ENCODE assay signal across 16 cellular contexts in genomic region chrX:94977562-94977961, GRCh38.
A peak's percentile ranks its signal among the peaks of the same experiment; 100 is the strongest.
DNase-seq lines count a peak whose midpoint lies in the region; ATAC-seq and TF ChIP-seq lines count a peak whose summit lies in the region.
"Had no signal": no experiment of that assay in that cellular context is flagged by ENCODE, and none has a peak within 500 bp of the region (broad histone marks: within the 10 kb centered on the region; RNA-seq: fewer than 3 reads in every experiment).

No MANE protein-coding gene starts in this region.

- peaks cover 2% of the 10 kb centered on the region for H3K9me3 Mint-ChIP-seq in activated naive CD4-positive, alpha-beta T cell treated with anti-CD3 and anti-CD28 coated beads for 36 hours
- peaks cover 2% of the 10 kb centered on the region for H3K9me3 Mint-ChIP-seq in CD4-positive, alpha-beta T cell
- H3K9me3 Mint-ChIP-seq: CD8-positive, alpha-beta T cell had no signal

- H3K36me3 ChIP-seq in thyroid gland, result no peaks in the 10 kb centered on the region
- H3K36me3 ChIP-seq: BE2C had no signal

- no peak overlapping the region for H3K27ac ChIP-seq in thyroid gland
- no peak overlapping the region for H3K27ac ChIP-seq in CD4-positive, alpha-beta T cell (ENCODE audit: low read depth, low read length)
- H3K27ac ChIP-seq: A549, C4-2B had no signal

- H3K9me3 ChIP-seq in thyroid gland, result no peaks in the 10 kb centered on the region
- H3K9me3 ChIP-seq in CD4-positive, alpha-beta T cell (ENCODE audit: control insufficient read depth, low read length), result no peaks in the 10 kb centered on the region
- H3K9me3 ChIP-seq: A549, BE2C had no signal

- no peak for TF ChIP-seq POLR2A in thyroid gland (IDR thresholded peaks at IDR 0.05)

- POLR2A ChIA-PET in CD4-positive, alpha-beta T cell (lab: Charles Lee), result no interaction called here

- CTCF ChIA-PET in activated naive CD4-positive, alpha-beta T cell treated with anti-CD3 and anti-CD28 coated beads for 36 hours (lab: Charles Lee), result no interaction called here
- CTCF ChIA-PET in CD4-positive, alpha-beta T cell (lab: Charles Lee), result no interaction called here

- no peak overlapping the region for H3K4me3 ChIP-seq in thyroid gland (replicated peaks in 1 of 3)
- H3K4me3 ChIP-seq: A549 had no signal

- peak; percentile 9 for DNase-seq in DMS53 treated with DMSO at 0.1 percent for 48 hours (lab: John Stamatoyannopoulos, UW; ENCODE audit: unreplicated experiment)
- DNase-seq in left kidney (ENCODE audit: low read depth, low spot score), result peak; percentile 19
- peak; percentile 72 to 81 for DNase-seq in thyroid gland
- no peak for DNase-seq in left ventricle myocardium superior
- no peak for DNase-seq in activated naive CD4-positive, alpha-beta T cell treated with anti-CD3 and anti-CD28 coated beads for 36 hours
- DNase-seq in CD4-positive, alpha-beta T cell, result no peak
- DNase-seq: BE2C, COR-L47, DMS79, KG1 had no signal

- no peaks in the 10 kb centered on the region for H3K27me3 ChIP-seq in thyroid gland
- H3K27me3 ChIP-seq in CD4-positive, alpha-beta T cell (ENCODE audit: control insufficient read depth, insufficient read depth, low read length), result no peaks in the 10 kb centered on the region
- H3K27me3 ChIP-seq: BE2C had no signal

- no peak overlapping the region for H3K4me3 Mint-ChIP-seq in activated naive CD4-positive, alpha-beta T cell treated with anti-CD3 and anti-CD28 coated beads for 36 hours
- no peak overlapping the region for H3K4me3 Mint-ChIP-seq in CD4-positive, alpha-beta T cell
- H3K4me3 Mint-ChIP-seq: CD8-positive, alpha-beta T cell; IgD-negative memory B cell had no signal

- intact Hi-C loops in thyroid gland (cut with DNase I) (no loop called here), left ventricle myocardium superior (cut with micrococcal nuclease) (no loop called here)
- intact Hi-C loops in activated naive CD4-positive, alpha-beta T cell treated with anti-CD3 and anti-CD28 coated beads for 36 hours (cut with micrococcal nuclease), result no loop called here
- intact Hi-C loops in CD4-positive, alpha-beta T cell (cut with DNase I, micrococcal nuclease), result no loop called here

- ATAC-seq in GM21786 (IDR thresholded peaks at IDR 0.05; ENCODE audit: unreplicated experiment), result peak; percentile 45
- no peak for ATAC-seq in left ventricle myocardium superior
- ATAC-seq in CD4-positive, alpha-beta T cell (ENCODE audit: poor library complexity), result no peak
- ATAC-seq: A549; CD8-positive, alpha-beta T cell; HCT116 had no signal

- no peaks in the 10 kb centered on the region for H3K4me1 Mint-ChIP-seq in activated naive CD4-positive, alpha-beta T cell treated with anti-CD3 and anti-CD28 coated beads for 36 hours (ENCODE audit: low read depth)
- no peaks in the 10 kb centered on the region for H3K4me1 Mint-ChIP-seq in CD4-positive, alpha-beta T cell (ENCODE audit: low read depth)
- H3K4me1 Mint-ChIP-seq: IgD-negative memory B cell had no signal

- no peak overlapping the region for H3K27ac Mint-ChIP-seq in activated naive CD4-positive, alpha-beta T cell treated with anti-CD3 and anti-CD28 coated beads for 36 hours
- no peak overlapping the region for H3K27ac Mint-ChIP-seq in CD4-positive, alpha-beta T cell
- H3K27ac Mint-ChIP-seq: CD8-positive, alpha-beta T cell; IgD-negative memory B cell had no signal

- no CpG with 5 or more reads among the region's 2 CpGs for WGBS in thyroid gland, 2 donors

- H3K36me3 Mint-ChIP-seq in activated naive CD4-positive, alpha-beta T cell treated with anti-CD3 and anti-CD28 coated beads for 36 hours (ENCODE audit: low read depth), result no peaks in the 10 kb centered on the region
- no peaks in the 10 kb centered on the region for H3K36me3 Mint-ChIP-seq in CD4-positive, alpha-beta T cell (ENCODE audit: low read depth)
- H3K36me3 Mint-ChIP-seq: CD8-positive, alpha-beta T cell; IgD-negative memory B cell had no signal

- H3K4me1 ChIP-seq in thyroid gland, result peaks cover 0 to 5% of the 10 kb centered on the region in 2 donors
- H3K4me1 ChIP-seq: A549, BE2C had no signal

- peak in 3 of 6 experiments; percentile 25 to 39 (median 34) for TF ChIP-seq CTCF in thyroid gland (IDR thresholded peaks at IDR 0.05)
- no peak for TF ChIP-seq CTCF in CD4-positive, alpha-beta T cell (IDR thresholded peaks at IDR 0.05)

- H3K27me3 Mint-ChIP-seq in activated naive CD4-positive, alpha-beta T cell treated with anti-CD3 and anti-CD28 coated beads for 36 hours (ENCODE audit: low read depth), result no peaks in the 10 kb centered on the region
- H3K27me3 Mint-ChIP-seq in CD4-positive, alpha-beta T cell, result no peaks in the 10 kb centered on the region
- H3K27me3 Mint-ChIP-seq: IgD-negative memory B cell had no signal

Comparison
In these comparisons a context has a peak if more than half of its experiments do, and no peak if none do; other contexts are left out.
1. DNase-seq: peak in DMS53 treated with DMSO at 0.1 percent for 48 hours (single experiment), left kidney (single experiment) and thyroid gland (2 of 2); none in left ventricle myocardium superior (single experiment), activated naive CD4-positive, alpha-beta T cell treated with anti-CD3 and anti-CD28 coated beads for 36 hours (single experiment) and CD4-positive, alpha-beta T cell (0 of 10).